Comparison of ENCODE assay signal across 24 cellular contexts in the genomic region with DNA sequence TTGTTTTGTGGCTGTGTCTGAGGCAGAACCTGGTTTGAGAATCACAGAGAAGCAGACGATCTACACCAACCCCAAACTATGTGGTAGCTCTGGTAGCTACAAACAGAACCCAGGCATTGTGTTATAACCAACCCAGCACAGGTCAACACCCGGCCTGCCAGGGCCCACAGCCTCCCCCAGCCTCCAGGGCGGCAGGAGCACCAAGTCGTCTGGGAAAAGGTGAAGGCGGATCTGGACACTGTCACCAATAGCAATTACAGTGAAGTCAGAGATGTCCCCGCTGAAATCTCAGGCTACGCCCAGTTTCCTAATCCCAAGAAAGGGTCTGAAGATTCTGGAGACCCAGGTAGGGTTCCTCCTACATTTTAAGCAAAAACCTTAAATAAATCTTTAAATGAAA. TPM values are rescaled to one million over a fixed set of nuclear protein-coding genes. Genes with fewer than 3 reads are reported as not detected.
"Had no signal": no experiment of that assay in that cellular context is flagged by ENCODE, and none has a peak within 500 bp of the region (broad histone marks: within the 10 kb centered on the region; RNA-seq: fewer than 3 reads in every experiment).

No MANE protein-coding gene starts in this region.

- H3K27me3 ChIP-seq: colonic mucosa, right atrium auricular region, testis had no signal

- H3K4me3 ChIP-seq: colonic mucosa, dorsolateral prefrontal cortex, heart right ventricle, lower lobe of right lung, psoas muscle, right atrium auricular region, spleen, testis, upper lobe of left lung had no signal

- H3K27ac ChIP-seq: colonic mucosa, dorsolateral prefrontal cortex, heart right ventricle, lower lobe of right lung, psoas muscle, right atrium auricular region, spleen, testis, upper lobe of left lung had no signal

- H3K36me3 ChIP-seq: colonic mucosa, lower lobe of right lung, right atrium auricular region, upper lobe of left lung had no signal

- H3K4me1 ChIP-seq: testis had no signal

- H3K4me3 Mint-ChIP-seq: activated naive CD8-positive, alpha-beta T cell treated with anti-CD3 and anti-CD28 coated beads for 36 hours; activated T-cell treated with anti-CD3 and anti-CD28 coated beads, Interleukin-2, amount 50 U/mL, for 24 hours; activated T-helper 17 cell treated with anti-CD3 and anti-CD28 coated beads, Interleukin-2, amount 50 U/mL, for 72 hours; central memory CD8-positive, alpha-beta T cell; effector memory CD8-positive, alpha-beta T cell had no signal

- H3K27ac Mint-ChIP-seq: activated naive CD8-positive, alpha-beta T cell treated with anti-CD3 and anti-CD28 coated beads for 36 hours; activated T-cell treated with anti-CD3 and anti-CD28 coated beads, Interleukin-2, amount 50 U/mL, for 24 hours; activated T-helper 17 cell treated with anti-CD3 and anti-CD28 coated beads, Interleukin-2, amount 50 U/mL, for 72 hours; effector memory CD8-positive, alpha-beta T cell had no signal

- H3K9me3 Mint-ChIP-seq: activated CD4-positive, alpha-beta T cell treated with anti-CD3 and anti-CD28 coated beads, Interleukin-2, amount 10 ng/mL, durations not matched to agents 7 days and 5 days; activated naive CD8-positive, alpha-beta T cell treated with anti-CD3 and anti-CD28 coated beads for 36 hours; activated T-cell treated with anti-CD3 and anti-CD28 coated beads, Interleukin-2, amount 50 U/mL, for 24 hours; activated T-helper 17 cell treated with anti-CD3 and anti-CD28 coated beads, Interleukin-2, amount 50 U/mL, for 72 hours; central memory CD8-positive, alpha-beta T cell; effector memory CD8-positive, alpha-beta T cell; naive thymus-derived CD4-positive, alpha-beta T cell; neural crest cell had no signal

- ATAC-seq: activated CD4-positive, CD25-positive, alpha-beta regulatory T cell treated with anti-CD3 and anti-CD28 coated beads, Interleukin-2, amount 50 U/mL, for 24 hours; activated T-helper 17 cell treated with anti-CD3 and anti-CD28 coated beads, Interleukin-2, amount 50 U/mL, for 72 hours; effector memory CD8-positive, alpha-beta T cell; esophagus mucosa; heart right ventricle; lower lobe of right lung; naive thymus-derived CD4-positive, alpha-beta T cell; psoas muscle had no signal

- H3K27me3 Mint-ChIP-seq: activated CD4-positive, alpha-beta T cell treated with anti-CD3 and anti-CD28 coated beads, Interleukin-2, amount 10 ng/mL, durations not matched to agents 7 days and 5 days had no signal

- DNase-seq: activated CD4-positive, alpha-beta T cell treated with anti-CD3 and anti-CD28 coated beads, Interleukin-2, amount 10 ng/mL, durations not matched to agents 7 days and 5 days; activated CD8-positive, alpha-beta memory T cell treated with anti-CD3 and anti-CD28 coated beads, Interleukin-2, amount 50 U/mL, for 4 hours; activated naive CD8-positive, alpha-beta T cell treated with anti-CD3 and anti-CD28 coated beads for 36 hours; activated T-cell treated with anti-CD3 and anti-CD28 coated beads, Interleukin-2, amount 50 U/mL, for 24 hours; colonic mucosa; dorsolateral prefrontal cortex; effector memory CD8-positive, alpha-beta T cell; heart right ventricle; kidney; lower lobe of right lung; naive thymus-derived CD4-positive, alpha-beta T cell; psoas muscle; spleen; stimulated activated CD4-positive, alpha-beta T cell treated with anti-CD3 and anti-CD28 coated beads, Interleukin-4, amount 100 ng/mL, for 1 hour; stimulated activated naive CD4-positive, alpha-beta T cell; T-helper 2 cell; testis; upper lobe of left lung had no signal

- H3K9me3 ChIP-seq: colonic mucosa, heart right ventricle, lower lobe of right lung, psoas muscle, right atrium auricular region, spleen, testis, upper lobe of left lung had no signal

RNA-seq across cellular contexts. Expression of a gene that starts 3.6 kb away (rescaled TPM):
- total RNA-seq: psoas muscle had no signal
